Comparison of ENCODE assay signal across 21 cellular contexts in genomic region chr16:60166111-60166510, GRCh38.
"Had no signal": no experiment of that assay in that cellular context is flagged by ENCODE, and none has a peak within 500 bp of the region (broad histone marks: within the 10 kb centered on the region; RNA-seq: fewer than 3 reads in every experiment).

No MANE protein-coding gene starts in this region.

- ATAC-seq: foreskin keratinocyte; heart left ventricle; naive thymus-derived CD8-positive, alpha-beta T cell; psoas muscle; sciatic nerve; stimulated activated memory B cell treated with anti-CD40 and anti-IgM and Interleukin-4, amounts not matched to agents 10 μg/mL and 1 μg/mL and 100 μg/mL, for 72 hours had no signal

- H3K4me3 Mint-ChIP-seq: naive thymus-derived CD8-positive, alpha-beta T cell; stimulated activated memory B cell treated with anti-CD40 and anti-IgM and Interleukin-4, amounts not matched to agents 10 μg/mL and 1 μg/mL and 100 μg/mL, for 72 hours; stimulated activated naive CD8-positive, alpha-beta T cell treated with anti-CD3 and anti-CD28 coated beads, Interleukin-15, Interleukin-2, amounts not matched to agents 100 ng/mL and 50 ng/mL, for 24 hours had no signal

- H3K27me3 ChIP-seq: dorsolateral prefrontal cortex, esophagus muscularis mucosa, foreskin keratinocyte, heart left ventricle, neutrophil, spleen, testis had no signal

- H3K9me3 Mint-ChIP-seq: stimulated activated memory B cell treated with anti-CD40 and anti-IgM and Interleukin-4, amounts not matched to agents 10 μg/mL and 1 μg/mL and 100 μg/mL, for 72 hours had no signal

- H3K4me3 ChIP-seq: dorsolateral prefrontal cortex, esophagus muscularis mucosa, heart left ventricle, psoas muscle, spleen, testis had no signal

- H3K4me1 Mint-ChIP-seq: naive thymus-derived CD8-positive, alpha-beta T cell; stimulated activated memory B cell treated with anti-CD40 and anti-IgM and Interleukin-4, amounts not matched to agents 10 μg/mL and 1 μg/mL and 100 μg/mL, for 72 hours had no signal

- H3K9me3 ChIP-seq: esophagus muscularis mucosa, heart left ventricle, neutrophil, psoas muscle, testis had no signal

- H3K27me3 Mint-ChIP-seq: naive thymus-derived CD8-positive, alpha-beta T cell; stimulated activated memory B cell treated with anti-CD40 and anti-IgM and Interleukin-4, amounts not matched to agents 10 μg/mL and 1 μg/mL and 100 μg/mL, for 72 hours; stimulated activated naive CD8-positive, alpha-beta T cell treated with anti-CD3 and anti-CD28 coated beads, Interleukin-15, Interleukin-2, amounts not matched to agents 100 ng/mL and 50 ng/mL, for 24 hours had no signal

- H3K27ac ChIP-seq: dorsolateral prefrontal cortex, epithelial cell of prostate, esophagus muscularis mucosa, foreskin keratinocyte, heart left ventricle, neutrophil, psoas muscle, spleen, testis had no signal

- DNase-seq: cortex of kidney; dorsolateral prefrontal cortex; effector CD8-positive, alpha-beta T cell; heart left ventricle; hippocampal formation; kidney glomerular epithelial cell; naive thymus-derived CD8-positive, alpha-beta T cell; psoas muscle; spleen; stimulated activated CD4-positive, alpha-beta T cell treated with anti-CD3 and anti-CD28 coated beads, Interleukin-15, amount 100 ng/mL, for 24 hours; stimulated activated CD4-positive, alpha-beta T cell treated with anti-CD3 and anti-CD28 coated beads, Interleukin-1b, Interleukin-23, amount 100 ng/mL, for 48 hours; stimulated activated CD4-positive, alpha-beta T cell treated with anti-CD3 and anti-CD28 coated beads, Interleukin-4, amount 100 ng/mL, for 24 hours; testis; trophoblast cell had no signal

- H3K27ac Mint-ChIP-seq: naive thymus-derived CD8-positive, alpha-beta T cell; stimulated activated memory B cell treated with anti-CD40 and anti-IgM and Interleukin-4, amounts not matched to agents 10 μg/mL and 1 μg/mL and 100 μg/mL, for 72 hours; stimulated activated naive CD8-positive, alpha-beta T cell treated with anti-CD3 and anti-CD28 coated beads, Interleukin-15, Interleukin-2, amounts not matched to agents 100 ng/mL and 50 ng/mL, for 24 hours had no signal

- H3K36me3 ChIP-seq: esophagus muscularis mucosa, heart left ventricle, neutrophil, spleen had no signal

- H3K4me1 ChIP-seq: esophagus muscularis mucosa, foreskin keratinocyte, heart left ventricle, psoas muscle, spleen, testis had no signal

- H3K36me3 Mint-ChIP-seq: naive thymus-derived CD8-positive, alpha-beta T cell; stimulated activated memory B cell treated with anti-CD40 and anti-IgM and Interleukin-4, amounts not matched to agents 10 μg/mL and 1 μg/mL and 100 μg/mL, for 72 hours had no signal
